In genomic region chr1:243474906-243475305, GRCh38 we compare ENCODE assay signal across 26 cellular contexts.
"Had no signal": no experiment of that assay in that cellular context is flagged by ENCODE, and none has a peak within 500 bp of the region (broad histone marks: within the 10 kb centered on the region; RNA-seq: fewer than 3 reads in every experiment).

No MANE protein-coding gene starts in this region.

- H3K27me3 ChIP-seq: adrenal gland, ascending aorta, brain microvascular endothelial cell, right lobe of liver had no signal

- H3K27ac Mint-ChIP-seq: activated CD4-positive, alpha-beta memory T cell treated with anti-CD3 and anti-CD28 coated beads for 36 hours; activated CD4-positive, alpha-beta T cell treated with anti-CD3 and anti-CD28 coated beads, Interleukin-2, amount 10 ng/mL, durations not matched to agents 24 days and 14 days; activated naive CD4-positive, alpha-beta T cell treated with anti-CD3 and anti-CD28 coated beads for 36 hours; activated naive CD8-positive, alpha-beta T cell treated with anti-CD3 and anti-CD28 coated beads for 36 hours; activated T-helper 1 cell treated with anti-CD3 and anti-CD28 coated beads, Interleukin-12 subunit alpha, Interleukin-12 subunit beta, Interleukin-2, Interleukin-4 antibody, amounts not matched to agents 30 ng/mL and 10 ng/mL and 1 ng/mL, durations not matched to agents 14 hours and 24 hours and 36 hours; naive thymus-derived CD4-positive, alpha-beta T cell; T-helper 2 cell treated with Interferon-gamma antibody and Interleukin-4, amounts not matched to agents 5 μg/mL and 100 μg/mL, for 36 hours had no signal

- FAIRE-seq: urothelium cell line had no signal

- H3K9me3 Mint-ChIP-seq: activated CD4-positive, alpha-beta memory T cell treated with anti-CD3 and anti-CD28 coated beads for 36 hours; activated naive CD4-positive, alpha-beta T cell treated with anti-CD3 and anti-CD28 coated beads for 36 hours; activated T-helper 1 cell treated with anti-CD3 and anti-CD28 coated beads, Interleukin-12 subunit alpha, Interleukin-12 subunit beta, Interleukin-2, Interleukin-4 antibody, amounts not matched to agents 30 ng/mL and 10 ng/mL and 1 ng/mL, durations not matched to agents 14 hours and 24 hours and 36 hours; T-helper 2 cell treated with Interferon-gamma antibody and Interleukin-4, amounts not matched to agents 5 μg/mL and 100 μg/mL, for 36 hours had no signal

- H3K4me3 Mint-ChIP-seq: activated CD4-positive, alpha-beta memory T cell treated with anti-CD3 and anti-CD28 coated beads for 36 hours; activated CD4-positive, alpha-beta T cell treated with anti-CD3 and anti-CD28 coated beads, Interleukin-2, amount 10 ng/mL, durations not matched to agents 24 days and 14 days; activated naive CD4-positive, alpha-beta T cell treated with anti-CD3 and anti-CD28 coated beads for 36 hours; activated naive CD8-positive, alpha-beta T cell treated with anti-CD3 and anti-CD28 coated beads for 36 hours; activated T-helper 1 cell treated with anti-CD3 and anti-CD28 coated beads, Interleukin-12 subunit alpha, Interleukin-12 subunit beta, Interleukin-2, Interleukin-4 antibody, amounts not matched to agents 30 ng/mL and 10 ng/mL and 1 ng/mL, durations not matched to agents 14 hours and 24 hours and 36 hours; T-helper 2 cell treated with Interferon-gamma antibody and Interleukin-4, amounts not matched to agents 5 μg/mL and 100 μg/mL, for 36 hours had no signal

- H3K27me3 Mint-ChIP-seq: activated CD4-positive, alpha-beta memory T cell treated with anti-CD3 and anti-CD28 coated beads for 36 hours; activated CD4-positive, alpha-beta T cell treated with anti-CD3 and anti-CD28 coated beads, Interleukin-2, amount 10 ng/mL, durations not matched to agents 24 days and 14 days; activated naive CD8-positive, alpha-beta T cell treated with anti-CD3 and anti-CD28 coated beads for 36 hours; naive thymus-derived CD4-positive, alpha-beta T cell had no signal

- H3K36me3 ChIP-seq: adrenal gland, brain microvascular endothelial cell, right lobe of liver, thoracic aorta had no signal

- H3K9me3 ChIP-seq: adrenal gland, ascending aorta, right lobe of liver, thoracic aorta had no signal

- H3K4me3 ChIP-seq: adrenal gland, ascending aorta, right lobe of liver, thoracic aorta had no signal

- H3K4me1 ChIP-seq: ascending aorta had no signal

- ATAC-seq: left ventricle myocardium superior; naive thymus-derived CD4-positive, alpha-beta T cell; stimulated activated naive CD8-positive, alpha-beta T cell treated with anti-CD3 and anti-CD28 coated beads, Interleukin-15, Interleukin-2, amounts not matched to agents 100 U/mL and 50 U/mL, for 24 hours had no signal

- DNase-seq: activated CD4-positive, alpha-beta memory T cell treated with anti-CD3 and anti-CD28 coated beads for 36 hours; activated CD4-positive, alpha-beta T cell treated with anti-CD3 and anti-CD28 coated beads, Interleukin-2, amount 10 ng/mL, durations not matched to agents 24 days and 14 days; activated CD4-positive, CD25-positive, alpha-beta regulatory T cell treated with anti-CD3 and anti-CD28 coated beads, Interleukin-2, amount 50 U/mL, for 72 hours; activated CD8-positive, alpha-beta memory T cell treated with anti-CD3 and anti-CD28 coated beads, Interleukin-2, amount 50 U/mL, for 4 hours; activated effector memory CD4-positive, alpha-beta T cell treated with anti-CD3 and anti-CD28 coated beads, Interleukin-2, amount 50 U/mL, for 16 hours; activated naive CD4-positive, alpha-beta T cell treated with anti-CD3 and anti-CD28 coated beads for 36 hours; activated naive CD8-positive, alpha-beta T cell treated with anti-CD3 and anti-CD28 coated beads for 36 hours; activated T-cell treated with anti-CD3 and anti-CD28 coated beads, Interleukin-2, amount 50 U/mL, for 1 hour; adrenal gland; brain microvascular endothelial cell; cortex of kidney; foreskin melanocyte; left cardiac atrium; naive thymus-derived CD4-positive, alpha-beta T cell; right lobe of liver; stimulated activated CD4-positive, alpha-beta T cell treated with anti-CD3 and anti-CD28 coated beads, Interleukin-4, amount 100 ng/mL, for 1 hour; stimulated activated naive CD8-positive, alpha-beta T cell treated with anti-CD3 and anti-CD28 coated beads, Interleukin-15, Interleukin-2, amounts not matched to agents 100 U/mL and 50 U/mL, for 24 hours; T-helper 1 cell; trophoblast cell had no signal

- H3K27ac ChIP-seq: adrenal gland, ascending aorta, brain microvascular endothelial cell, thoracic aorta, VCaP had no signal
